ENCODE assay signal across 29 cellular contexts in genomic region chr17:71726320-71726719, GRCh38.
A peak's percentile ranks its signal among the peaks of the same experiment; 100 is the strongest.
DNase-seq lines count a peak whose midpoint lies in the region; ATAC-seq and TF ChIP-seq lines count a peak whose summit lies in the region.
"Had no signal": no experiment of that assay in that cellular context is flagged by ENCODE, and none has a peak within 500 bp of the region (broad histone marks: within the 10 kb centered on the region; RNA-seq: fewer than 3 reads in every experiment).

No MANE protein-coding gene starts in this region.

- ATAC-seq in sciatic nerve = no peak
- ATAC-seq: activated naive CD4-positive, alpha-beta T cell treated with anti-CD3 and anti-CD28 coated beads, Interleukin-2, amount 50 U/mL, for 72 hours; activated T-cell treated with anti-CD3 and anti-CD28 coated beads, Interleukin-2, amount 50 U/mL, for 4 hours; naive thymus-derived CD8-positive, alpha-beta T cell; right lobe of liver; T-helper 17 cell had no signal

- no peaks in the 10 kb centered on the region for H3K27me3 ChIP-seq in A673 (replicated peaks; ENCODE audit: insufficient read depth, low read depth, low read length, poor library complexity)
- H3K27me3 ChIP-seq in BLaER1 = no peaks in the 10 kb centered on the region
- H3K27me3 ChIP-seq in endocrine pancreas (ENCODE audit: control insufficient read depth, insufficient read depth, low read length) = no peaks in the 10 kb centered on the region
- H3K27me3 ChIP-seq: breast epithelium, pancreas, right lobe of liver, tibial artery had no signal

- H3K4me3 ChIP-seq in A673 (ENCODE audit: low read depth, low read length, poor library complexity, severe bottlenecking) (no peak overlapping the region), BLaER1 (no peak overlapping the region), endocrine pancreas (ENCODE audit: control insufficient read depth, insufficient read depth, low read length) (peak overlapping the region; percentile 34)
- H3K4me3 ChIP-seq: right lobe of liver, tibial artery had no signal

- H3K27ac ChIP-seq in A673 (ENCODE audit: low read depth, low read length, poor library complexity, severe bottlenecking) (no peak overlapping the region), BLaER1 (no peak overlapping the region)
- H3K27ac ChIP-seq: breast epithelium, KMS-11, pancreas, right lobe of liver, tibial artery, WERI-Rb-1 had no signal

- H3K4me1 ChIP-seq in A673 (ENCODE audit: insufficient read depth, low read length, poor library complexity, severe bottlenecking) (peaks cover 5% of the 10 kb centered on the region), BLaER1 (peaks cover 10% of the 10 kb centered on the region), endocrine pancreas (ENCODE audit: control insufficient read depth, insufficient read depth, low read length) (no peaks in the 10 kb centered on the region)
- H3K4me1 ChIP-seq: breast epithelium, pancreas, right lobe of liver, tibial artery had no signal

- BruUV-seq in A673 (replicated peaks; lab: Mats Ljungman, UMichigan) = no TSS peak

- no peaks in the 10 kb centered on the region for H3K9me3 ChIP-seq in A673 (ENCODE audit: low read depth, low read length, poor library complexity, severe bottlenecking)
- H3K9me3 ChIP-seq in BLaER1 = no peaks in the 10 kb centered on the region
- no peaks in the 10 kb centered on the region for H3K9me3 ChIP-seq in endocrine pancreas (ENCODE audit: control insufficient read depth, low read length)
- H3K9me3 ChIP-seq: breast epithelium, pancreas, right lobe of liver, tibial artery had no signal

- DNase-seq in A673 (ENCODE audit: low spot score) = peak; percentile 50
- peak; percentile 60 for DNase-seq in NCI-H69 (lab: John Stamatoyannopoulos, UW)
- no peak for DNase-seq in NCI-H187 (lab: John Stamatoyannopoulos, UW)
- no peak for DNase-seq in Ammon's horn (ENCODE audit: low spot score)
- no peak for DNase-seq in ecto neural progenitor cell (ENCODE audit: low spot score)
- no peak for DNase-seq in sciatic nerve (ENCODE audit: low spot score)
- DNase-seq: activated CD4-positive, alpha-beta T cell treated with anti-CD3 and anti-CD28 coated beads, Interleukin-2, amount 50 U/mL, for 48 hours; activated T-cell treated with anti-CD3 and anti-CD28 coated beads, Interleukin-2, amount 50 U/mL, for 4 hours; AML-193; Calu3; cortex of kidney; foreskin melanocyte; hippocampal formation; naive thymus-derived CD8-positive, alpha-beta T cell; NCI-H1048; NCI-H345; right lobe of liver; SIG-M5; stimulated activated CD4-positive, alpha-beta T cell treated with anti-CD3 and anti-CD28 coated beads, Interleukin-2, amount 100 ng/mL, for 24 hours; stimulated activated naive CD4-positive, alpha-beta T cell treated with Interleukin-2 at 50 U/mL for 16 hours; T-helper 17 cell; tibial artery; WERI-Rb-1 had no signal

- H3K4me2 ChIP-seq in BLaER1 = peak overlapping the region; percentile 47
- H3K4me2 ChIP-seq: KMS-11 had no signal

- H3K9ac ChIP-seq in BLaER1 (no peak overlapping the region), endocrine pancreas (ENCODE audit: control insufficient read depth, insufficient read depth, low read length) (no peak overlapping the region)
- H3K9ac ChIP-seq: KMS-11 had no signal

- intact Hi-C loops in A673 (cut with micrococcal nuclease; ENCODE audit: unreplicated experiment) (no loop called here), sciatic nerve (cut with DNase I) (no loop called here)

- H3K36me3 ChIP-seq in A673 (ENCODE audit: insufficient read depth, low read length, poor library complexity, severe bottlenecking) (no peaks in the 10 kb centered on the region), BLaER1 (no peaks in the 10 kb centered on the region), endocrine pancreas (ENCODE audit: control insufficient read depth, insufficient read depth, low read length) (no peaks in the 10 kb centered on the region)
- H3K36me3 ChIP-seq: breast epithelium, pancreas, right lobe of liver, tibial artery, WERI-Rb-1 had no signal

- TF ChIP-seq CTCF in A673 (conservative IDR thresholded peaks at IDR 0.05; ENCODE audit: low read depth, low read length) = no peak

- CTCF ChIA-PET in A673 (lab: Charles Lee) = no interaction called here

- no peaks in the 10 kb centered on the region for H4K20me1 ChIP-seq in BLaER1

- POLR2A ChIA-PET in A673 (lab: Charles Lee; ENCODE audit: low non-redundant PET) = no interaction called here

Comparison
In these comparisons a context has a peak if more than half of its experiments do, and no peak if none do; other contexts are left out.
1. DNase-seq: peak in A673 (single experiment) and NCI-H69 (single experiment); none in NCI-H187 (0 of 2), Ammon's horn (single experiment), ecto neural progenitor cell (single experiment) and sciatic nerve (single experiment).